In genomic region chr4:338759-339097, GRCh38 we compare ENCODE assay signal across 1 cellular context.
TF ChIP-seq lines count a peak whose summit lies in the region.

No MANE protein-coding gene starts in this region.

TF ChIP-seq in GM12878, 131 proteins besides CTCF, POLR2A, EP300 and RAD21 (continued from another document):
- no peak for TF ChIP-seq ZNF384 (IDR thresholded peaks at IDR 0.05; ENCODE audit: borderline replicate concordance, low read depth, low read length)
- no peak for TF ChIP-seq MYC (IDR thresholded peaks at IDR 0.05; ENCODE audit: insufficient read depth, insufficient read length, insufficient replicate concordance, low read length, severe bottlenecking)
- TF ChIP-seq ZNF24 (IDR thresholded peaks at IDR 0.05) = no peak
- TF ChIP-seq SREBF1 (IDR thresholded peaks at IDR 0.05; ENCODE audit: low read length) = no peak
- TF ChIP-seq ASH2L (IDR thresholded peaks at IDR 0.05; ENCODE audit: borderline replicate concordance, low read depth) = no peak
- TF ChIP-seq ZNF207 (IDR thresholded peaks at IDR 0.05; ENCODE audit: borderline replicate concordance) = no peak
- TF ChIP-seq JUNB (IDR thresholded peaks at IDR 0.05) = no peak
- TF ChIP-seq ZBTB11 (CRISPR knock-in tag; IDR thresholded peaks at IDR 0.05) = no peak
